8 cellular contexts compared by ENCODE assay signal in genomic region chr16:53091508-53092211, GRCh38.
A peak's percentile ranks its signal among the peaks of the same experiment; 100 is the strongest.
DNase-seq lines count a peak whose midpoint lies in the region; ATAC-seq, FAIRE-seq and TF ChIP-seq lines count a peak whose summit lies in the region.

No MANE protein-coding gene starts in this region.

- no peak for FAIRE-seq in H54 (lab: Jason Lieb, UNC)

- peaks cover 43% of the 10 kb centered on the region for H3K4me1 ChIP-seq in stomach smooth muscle (ENCODE audit: control insufficient read depth, insufficient read depth, low read length)

- DNase-seq in AML-193 (lab: John Stamatoyannopoulos, UW) (peak; percentile 45 to 58), NCI-H82 (lab: John Stamatoyannopoulos, UW) (peak; percentile 82), left kidney (ENCODE audit: low read depth, low spot score) (peak; percentile 88), H54 (ENCODE audit: insufficient read length, low spot score) (no peak)
- no peak for DNase-seq in central memory CD8-positive, alpha-beta T cell (ENCODE audit: low spot score in 2 of 2)

- H3K9me3 ChIP-seq in stomach smooth muscle (ENCODE audit: control insufficient read depth in 2 of 2, low read length in 2 of 2), result no peaks in the 10 kb centered on the region

- peak overlapping the region in 1 of 2 donors; percentile 42 for H3K9ac ChIP-seq in stomach smooth muscle (ENCODE audit: low read length in 2 of 2)

- peaks cover 2% of the 10 kb centered on the region for H3K36me3 Mint-ChIP-seq in central memory CD8-positive, alpha-beta T cell (ENCODE audit: insufficient read depth)

- peak overlapping the region; percentile 56 for H3K27ac Mint-ChIP-seq in central memory CD8-positive, alpha-beta T cell (ENCODE audit: low read depth)

- no peaks in the 10 kb centered on the region for H3K9me3 Mint-ChIP-seq in central memory CD8-positive, alpha-beta T cell

- H3K27me3 ChIP-seq in stomach smooth muscle (ENCODE audit: control insufficient read depth in 1 of 2, insufficient read depth in 2 of 2, low read length in 2 of 2), result no peaks in the 10 kb centered on the region

- H3K4me3 Mint-ChIP-seq in central memory CD8-positive, alpha-beta T cell, result peak overlapping the region; percentile 61

- H3K27me3 Mint-ChIP-seq in central memory CD8-positive, alpha-beta T cell, result no peaks in the 10 kb centered on the region

- no peaks in the 10 kb centered on the region for H3K36me3 ChIP-seq in stomach smooth muscle (ENCODE audit: control insufficient read depth in 2 of 2, insufficient read depth in 2 of 2, low read length in 2 of 2)

- H3K27ac ChIP-seq in stomach smooth muscle (ENCODE audit: low read length), result peak overlapping the region; percentile 92

- peak overlapping the region; percentile 12 to 44 for H3K4me3 ChIP-seq in stomach smooth muscle (ENCODE audit: low read length in 2 of 2)

- peaks cover 40% of the 10 kb centered on the region for H3K4me1 Mint-ChIP-seq in central memory CD8-positive, alpha-beta T cell

- no peak for TF ChIP-seq POLR2A in H54 (IDR thresholded peaks at IDR 0.05; ENCODE audit: low read depth, low read length)

- ATAC-seq in GM18858 (IDR thresholded peaks at IDR 0.05; ENCODE audit: unreplicated experiment) (peak; percentile 43), HG03108 (IDR thresholded peaks at IDR 0.05; ENCODE audit: unreplicated experiment) (peak; percentile 43)
- no peak for ATAC-seq in central memory CD8-positive, alpha-beta T cell (replicated peaks; ENCODE audit: extremely low read depth, poor library complexity, severe bottlenecking)

Comparison
In these comparisons a context has a peak if more than half of its experiments do, and no peak if none do; other contexts are left out.
1. DNase-seq: peak in AML-193 (2 of 2), NCI-H82 (single experiment) and left kidney (single experiment); none in central memory CD8-positive, alpha-beta T cell (0 of 2) and H54 (single experiment).